ENCODE assay signal across 8 cellular contexts in genomic region chr5:174910245-174910737, GRCh38.
DNase-seq lines count a peak whose midpoint lies in the region; TF ChIP-seq lines count a peak whose summit lies in the region.

No MANE protein-coding gene starts in this region.

- intact Hi-C loops in breast epithelium (cut with DNase I; ENCODE audit: low total_unique reads), result no loop called here

- CTCF ChIA-PET in HEK293T (lab: Yijun Ruan, JAX), result interaction anchor here (0.7 to 1.5 kb wide), 8 partner anchors 10 to 533 kb away, joined by 3 to 13 read pairs (median 4); partner anchors contain the start of gene DRD1

- H3K4me1 ChIP-seq in breast epithelium, result no peaks in the 10 kb centered on the region

- POLR2A ChIA-PET in HEK293T (lab: Yijun Ruan, JAX), result no interaction called here

- TF ChIP-seq CTCF in breast epithelium (IDR thresholded peaks at IDR 0.05) (peak; percentile 53 to 69 (median 60)), kidney epithelial cell (IDR thresholded peaks at IDR 0.05; ENCODE audit: insufficient read depth, low read length, poor library complexity, severe bottlenecking) (peak; percentile 85)

- no peaks in the 10 kb centered on the region for H3K36me3 ChIP-seq in breast epithelium
- H3K36me3 ChIP-seq in kidney epithelial cell (ENCODE audit: control insufficient read depth, insufficient read depth, low read length), result no peaks in the 10 kb centered on the region

- H3K27me3 ChIP-seq in breast epithelium (no peaks in the 10 kb centered on the region), kidney epithelial cell (ENCODE audit: control insufficient read depth, insufficient read depth, low read length) (no peaks in the 10 kb centered on the region)

- peak; percentile 18 for DNase-seq in DMS153 (lab: John Stamatoyannopoulos, UW)
- no peak for DNase-seq in DMS153 treated with DMSO at 0.1 percent for 48 hours (lab: John Stamatoyannopoulos, UW; ENCODE audit: unreplicated experiment)
- DNase-seq in HEK293T (ENCODE audit: extremely low spot score), result peak; percentile 90
- peak; percentile 18 for DNase-seq in NCI-H1105 treated with DMSO at 0.1 percent for 48 hours (lab: John Stamatoyannopoulos, UW)
- DNase-seq in UCSD-AML1 (lab: John Stamatoyannopoulos, UW; ENCODE audit: unreplicated experiment), result peak; percentile 62
- DNase-seq in breast epithelium (ENCODE audit: low spot score in 2 of 2), result peak in 1 of 2 donors; percentile 77
- no peak for DNase-seq in kidney epithelial cell (ENCODE audit: low read depth)
- peak; percentile 15 for DNase-seq in stimulated activated CD4-positive, alpha-beta T cell treated with anti-CD3 and anti-CD28 coated beads, Interleukin-2, amount 100 ng/mL, for 4 hours (ENCODE audit: low read depth)

- no peak for TF ChIP-seq POLR2A in breast epithelium (IDR thresholded peaks at IDR 0.05)

- no peaks in the 10 kb centered on the region for H3K9me3 ChIP-seq in breast epithelium

- H3K4me3 ChIP-seq in breast epithelium, result no peak overlapping the region
- H3K4me3 ChIP-seq in kidney epithelial cell (ENCODE audit: low read depth, low read length), result no peak overlapping the region

- H3K27ac ChIP-seq in breast epithelium, result no peak overlapping the region

TF ChIP-seq in HEK293T, 16 proteins besides CTCF, POLR2A, EP300 and RAD21:
- no peak for TF ChIP-seq SUZ12 (IDR thresholded peaks at IDR 0.05)
- TF ChIP-seq ELF4 (IDR thresholded peaks at IDR 0.05), result no peak
- TF ChIP-seq LEF1 (IDR thresholded peaks at IDR 0.05; ENCODE audit: borderline replicate concordance), result no peak
- TF ChIP-seq, protein P1, sequence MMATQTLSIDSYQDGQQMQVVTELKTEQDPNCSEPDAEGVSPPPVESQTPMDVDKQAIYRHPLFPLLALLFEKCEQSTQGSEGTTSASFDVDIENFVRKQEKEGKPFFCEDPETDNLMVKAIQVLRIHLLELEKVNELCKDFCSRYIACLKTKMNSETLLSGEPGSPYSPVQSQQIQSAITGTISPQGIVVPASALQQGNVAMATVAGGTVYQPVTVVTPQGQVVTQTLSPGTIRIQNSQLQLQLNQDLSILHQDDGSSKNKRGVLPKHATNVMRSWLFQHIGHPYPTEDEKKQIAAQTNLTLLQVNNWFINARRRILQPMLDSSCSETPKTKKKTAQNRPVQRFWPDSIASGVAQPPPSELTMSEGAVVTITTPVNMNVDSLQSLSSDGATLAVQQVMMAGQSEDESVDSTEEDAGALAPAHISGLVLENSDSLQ (IDR thresholded peaks at IDR 0.05), result no peak
- no peak for TF ChIP-seq BHLHE40 (IDR thresholded peaks at IDR 0.05; ENCODE audit: borderline replicate concordance)
- TF ChIP-seq ARNT (IDR thresholded peaks at IDR 0.05), result no peak
- no peak for TF ChIP-seq TARDBP (IDR thresholded peaks at IDR 0.05)
- no peak for TF ChIP-seq SP1 (IDR thresholded peaks at IDR 0.05)
- TF ChIP-seq FOXA1 (IDR thresholded peaks at IDR 0.05), result no peak
- no peak for TF ChIP-seq FOXK2 (IDR thresholded peaks at IDR 0.05)
- no peak for TF ChIP-seq ZNF384 (IDR thresholded peaks at IDR 0.05)
- TF ChIP-seq CTBP1 (IDR thresholded peaks at IDR 0.05; ENCODE audit: borderline replicate concordance), result no peak
- no peak for TF ChIP-seq FOXM1 (IDR thresholded peaks at IDR 0.05; ENCODE audit: borderline replicate concordance)
- TF ChIP-seq L3MBTL2 (conservative IDR thresholded peaks at IDR 0.05), result no peak
- no peak for TF ChIP-seq NFRKB (IDR thresholded peaks at IDR 0.05)
- TF ChIP-seq HDGF (IDR thresholded peaks at IDR 0.05; ENCODE audit: borderline replicate concordance), result no peak

Comparison
In these comparisons a context has a peak if more than half of its experiments do, and no peak if none do; other contexts are left out.
1. DNase-seq: peak in DMS153 (single experiment), HEK293T (single experiment), NCI-H1105 treated with DMSO at 0.1 percent for 48 hours (single experiment), UCSD-AML1 (single experiment) and stimulated activated CD4-positive, alpha-beta T cell treated with anti-CD3 and anti-CD28 coated beads, Interleukin-2, amount 100 ng/mL, for 4 hours (single experiment); none in DMS153 treated with DMSO at 0.1 percent for 48 hours (single experiment) and kidney epithelial cell (single experiment).